In genomic region chr7:6706666-6707407, GRCh38 we compare ENCODE assay signal across 8 cellular contexts. TPM values are rescaled to one million over a fixed set of nuclear protein-coding genes. Genes with fewer than 3 reads are reported as not detected.
DNase-seq lines count a peak whose midpoint lies in the region; ATAC-seq and TF ChIP-seq lines count a peak whose summit lies in the region.

Gene ZNF12 (minus strand): TSS chr7:6706947. CDS start chr7:6705173, 1,774 bp downstream.

- H3K4me3 Mint-ChIP-seq in activated B cell treated with CpG ODN at 0.5 μM for 24 hours: peak within 1 kb of the TSS; percentile 90
- peak within 1 kb of the TSS; percentile 86 to 96 (median 94) for H3K4me3 Mint-ChIP-seq in immature natural killer cell

- DNase-seq in AG09319 (ENCODE audit: extremely low read depth, low read depth): peak; percentile 88
- DNase-seq in NCI-H345 (lab: John Stamatoyannopoulos, UW): peak; percentile 94
- peak; percentile 96 for DNase-seq in activated B cell treated with CpG ODN at 0.5 μM for 24 hours
- DNase-seq in cardiac fibroblast (ENCODE audit: low read depth in 2 of 2): peak; percentile 94 to 97
- DNase-seq in immature natural killer cell: peak; percentile 94 to 96 (median 95)
- DNase-seq in smooth muscle cell of the brain vasculature (ENCODE audit: low read depth, low spot score): peak; percentile 79

- TF ChIP-seq CTCF in AG09319 (IDR thresholded peaks at IDR 0.05; ENCODE audit: low read depth, low read length) (no peak), activated B cell treated with CpG ODN at 0.5 μM for 24 hours (IDR thresholded peaks at IDR 0.05) (no peak), cardiac fibroblast (IDR thresholded peaks at IDR 0.05; ENCODE audit: low read depth, low read length) (no peak)

- POLR2A ChIA-PET in activated B cell treated with CpG ODN at 0.5 μM for 24 hours (lab: Charles Lee): interaction anchor here (0.5 to 1.1 kb wide), 5 partner anchors 18 to 194 kb away, joined by 3 to 13 read pairs (median 6); partner anchors contain the start of gene ZNF316

- H3K36me3 Mint-ChIP-seq in activated B cell treated with CpG ODN at 0.5 μM for 24 hours (ENCODE audit: low read depth) (peaks cover 35% of the 10 kb centered on the region), immature natural killer cell (peaks cover 20 to 26% (median 20%) of the 10 kb centered on the region in 3 donors)

- H3K4me1 Mint-ChIP-seq in activated B cell treated with CpG ODN at 0.5 μM for 24 hours: peaks cover 42% of the 10 kb centered on the region
- H3K4me1 Mint-ChIP-seq in immature natural killer cell: peaks cover 42 to 47% of the 10 kb centered on the region in 2 donors

- H3K27ac Mint-ChIP-seq in activated B cell treated with CpG ODN at 0.5 μM for 24 hours (peak within 1 kb of the TSS; percentile 84), immature natural killer cell (peak within 1 kb of the TSS; percentile 89 to 95 (median 93))

- ATAC-seq in GM19025 (IDR thresholded peaks at IDR 0.05; ENCODE audit: low read depth, unreplicated experiment): peak; percentile 88
- ATAC-seq in HG03280 (IDR thresholded peaks at IDR 0.05; ENCODE audit: unreplicated experiment): peak; percentile 93
- peak; percentile 90 for ATAC-seq in activated B cell treated with CpG ODN at 0.5 μM for 24 hours (ENCODE audit: low read depth)

- H3K9me3 Mint-ChIP-seq in activated B cell treated with CpG ODN at 0.5 μM for 24 hours (no peaks in the 10 kb centered on the region), immature natural killer cell (peaks cover 0 to 3% (median 0%) of the 10 kb centered on the region in 6 donors)

- CTCF ChIA-PET in activated B cell treated with CpG ODN at 0.5 μM for 24 hours (lab: Charles Lee): no interaction called here

- intact Hi-C loops in activated B cell treated with CpG ODN at 0.5 μM for 24 hours (cut with micrococcal nuclease): loop anchor here (1.0 to 10.0 kb wide), 5 partner anchors 18 to 882 kb away; partner anchors contain the start of genes INTS15, MIOS and ZNF316

- peak within 1 kb of the TSS; percentile 87 to 92 for H3K4me3 ChIP-seq in cardiac fibroblast (replicated peaks in 1 of 2; ENCODE audit: low read depth in 2 of 2, low read length in 2 of 2)

- peaks cover 3% of the 10 kb centered on the region for H3K27me3 Mint-ChIP-seq in activated B cell treated with CpG ODN at 0.5 μM for 24 hours
- peaks cover 10 to 22% (median 13%) of the 10 kb centered on the region in 3 donors for H3K27me3 Mint-ChIP-seq in immature natural killer cell (ENCODE audit: low read depth in 3 of 3)

RNA-seq across cellular contexts. Expression of gene ZNF12, which starts in this region (rescaled TPM):
- 31.3 and 35.6 TPM in 2 replicates for total RNA-seq in activated B cell treated with CpG ODN at 0.5 μM for 24 hours
- 10 to 100 TPM; 14.5 to 25.4 (median 18.4) TPM for polyA plus RNA-seq in immature natural killer cell

Comparison
In these comparisons a context has a peak if more than half of its experiments do, and no peak if none do; other contexts are left out.
1. Peak in every context shown above with its lines: DNase-seq, ATAC-seq and H3K4me3 ChIP-seq.